Comparison of ENCODE assay signal across 8 cellular contexts in the genomic region with DNA sequence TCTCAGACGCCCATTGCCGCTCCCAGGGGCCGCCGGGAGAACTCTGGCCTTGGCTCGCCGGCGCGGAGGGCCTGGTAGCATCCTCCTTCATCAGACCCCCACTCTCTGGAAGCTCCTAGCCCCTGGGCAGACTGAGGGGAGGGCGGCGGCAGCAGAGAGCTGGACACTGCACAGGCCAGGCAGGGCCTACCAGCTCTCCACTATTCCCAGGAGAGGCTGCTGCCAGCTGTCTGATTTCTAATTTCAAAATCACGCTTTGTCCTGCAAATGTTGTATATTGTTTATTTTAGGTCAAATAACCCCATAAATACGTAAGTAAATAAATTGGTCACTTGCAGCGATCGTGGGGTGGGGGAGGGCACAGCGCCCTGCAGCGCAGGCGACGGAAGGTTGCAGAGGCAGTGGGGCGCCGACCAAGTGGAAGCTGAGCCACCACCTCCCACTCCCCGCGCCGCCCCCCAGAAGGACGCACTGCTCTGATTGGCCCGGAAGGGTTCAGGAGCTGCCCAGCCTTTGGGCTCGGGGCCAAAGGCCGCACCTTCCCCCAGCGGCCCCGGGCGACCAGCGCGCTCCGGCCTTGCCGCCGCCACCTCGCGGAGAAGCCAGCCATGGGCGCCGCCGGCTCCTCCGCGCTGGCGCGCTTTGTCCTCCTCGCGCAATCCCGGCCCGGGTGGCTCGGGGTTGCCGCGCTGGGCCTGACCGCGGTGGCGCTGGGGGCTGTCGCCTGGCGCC. TPM values are rescaled to one million over a fixed set of nuclear protein-coding genes. Genes with fewer than 3 reads are reported as not detected.
DNase-seq lines count a peak whose midpoint lies in the region; ATAC-seq and TF ChIP-seq lines count a peak whose summit lies in the region.

A gene (plus strand): TSS at position 577 of the 732 bp plus-strand sequence. CDS start 32 bp downstream, at position 609.

- in situ Hi-C loops in HAP-1 (cut with MboI; ENCODE audit: low sequenced_read_pairs): loop anchor here (25.0 kb wide), 1 partner anchor 799 kb away; no protein-coding TSS in a partner anchor

- peak within 1 kb of the TSS; percentile 48 for H3K4me3 ChIP-seq in HAP-1
- H3K4me3 ChIP-seq in neural progenitor cell: peak within 1 kb of the TSS; percentile 80

- peak; percentile 43 for DNase-seq in GM10266 (ENCODE audit: extremely low spot score)
- peak; percentile 66 to 91 for DNase-seq in HAP-1 (ENCODE audit: low spot score in 2 of 2)
- peak; percentile 59 for DNase-seq in NCI-H128 (lab: John Stamatoyannopoulos, UW; ENCODE audit: unreplicated experiment)
- DNase-seq in globus pallidus (ENCODE audit: low spot score): peak; percentile 41
- DNase-seq in neural progenitor cell (ENCODE audit: low spot score): peak; percentile 88
- DNase-seq in middle frontal gyrus (ENCODE audit: extremely low spot score, low spot score): no peak

- no peak for ATAC-seq in HG03196 (IDR thresholded peaks at IDR 0.05; ENCODE audit: unreplicated experiment)

- no peaks in the 10 kb centered on the region; the same call in 1 of the 2 replicates for H3K9me3 ChIP-seq in HAP-1
- no peaks in the 10 kb centered on the region for H3K9me3 ChIP-seq in neural progenitor cell (ENCODE audit: low read depth)

- no peaks in the 10 kb centered on the region for H4K20me1 ChIP-seq in neural progenitor cell (ENCODE audit: low read depth)

- H2AFZ ChIP-seq in neural progenitor cell (replicated peaks): peak within 1 kb of the TSS; percentile 98

- H3K4me3 Mint-ChIP-seq in neural progenitor cell: peak within 1 kb of the TSS; percentile 90

- no peaks in the 10 kb centered on the region; the same call in 1 of the 2 replicates for H3K36me3 ChIP-seq in HAP-1 (replicated peaks)
- no peaks in the 10 kb centered on the region for H3K36me3 ChIP-seq in neural progenitor cell

- H3K27me3 Mint-ChIP-seq in neural progenitor cell (ENCODE audit: insufficient read depth, low read depth): peaks cover 2% of the 10 kb centered on the region

- TF ChIP-seq CTCF in GM10266 (IDR thresholded peaks at IDR 0.05; ENCODE audit: control insufficient read depth, insufficient read depth, low read depth, missing control alignments): no peak
- peak; percentile 51 for TF ChIP-seq CTCF in VCaP (conservative IDR thresholded peaks at IDR 0.05)
- TF ChIP-seq CTCF in neural progenitor cell (IDR thresholded peaks at IDR 0.05): peak; percentile 37

- H3K27ac Mint-ChIP-seq in neural progenitor cell: peak within 1 kb of the TSS; percentile 53

- H3K4me2 ChIP-seq in neural progenitor cell: peak within 1 kb of the TSS; percentile 98

- no peaks in the 10 kb centered on the region for H3K9me3 Mint-ChIP-seq in neural progenitor cell

- H3K79me2 ChIP-seq in neural progenitor cell (ENCODE audit: low read depth): peaks cover 7% of the 10 kb centered on the region

- H3K4me1 Mint-ChIP-seq in neural progenitor cell: peaks cover 11% of the 10 kb centered on the region

- H3K27ac ChIP-seq in VCaP (peak within 1 kb of the TSS; percentile 99), neural progenitor cell (no peak within 1 kb of the TSS)

- no peaks in the 10 kb centered on the region for H3K36me3 Mint-ChIP-seq in neural progenitor cell

- H3F3A ChIP-seq in neural progenitor cell (ENCODE audit: low read depth): peaks cover 28% of the 10 kb centered on the region

- peak within 1 kb of the TSS; percentile 56 for H3K9ac ChIP-seq in neural progenitor cell

- H3K27me3 ChIP-seq in HAP-1 (ENCODE audit: low read depth) (no peaks in the 10 kb centered on the region), neural progenitor cell (peaks cover 6% of the 10 kb centered on the region)

- H3K4me1 ChIP-seq in HAP-1 (peaks cover 15% of the 10 kb centered on the region), neural progenitor cell (peaks cover 6% of the 10 kb centered on the region)

RNA-seq across cellular contexts. Expression of the gene that starts here (rescaled TPM):
- total RNA-seq in neural progenitor cell (ENCODE audit: low replicate concordance): 11.3 and 11.5 TPM in 2 replicates
